In genomic region chr19:49866933-49867782, GRCh38 we compare ENCODE assay signal across 1 cellular context.
A peak's percentile ranks its signal among the peaks of the same experiment; 100 is the strongest.
TF ChIP-seq lines count a peak whose summit lies in the region.

TSS of gene PNKP (minus strand) at chr19:49867576. CDS start at chr19:49867204, 372 bp downstream.

TF ChIP-seq in HepG2, 621 proteins besides CTCF, POLR2A, EP300 and RAD21 (continued from another document and continues in another):
- TF ChIP-seq, protein P1, sequence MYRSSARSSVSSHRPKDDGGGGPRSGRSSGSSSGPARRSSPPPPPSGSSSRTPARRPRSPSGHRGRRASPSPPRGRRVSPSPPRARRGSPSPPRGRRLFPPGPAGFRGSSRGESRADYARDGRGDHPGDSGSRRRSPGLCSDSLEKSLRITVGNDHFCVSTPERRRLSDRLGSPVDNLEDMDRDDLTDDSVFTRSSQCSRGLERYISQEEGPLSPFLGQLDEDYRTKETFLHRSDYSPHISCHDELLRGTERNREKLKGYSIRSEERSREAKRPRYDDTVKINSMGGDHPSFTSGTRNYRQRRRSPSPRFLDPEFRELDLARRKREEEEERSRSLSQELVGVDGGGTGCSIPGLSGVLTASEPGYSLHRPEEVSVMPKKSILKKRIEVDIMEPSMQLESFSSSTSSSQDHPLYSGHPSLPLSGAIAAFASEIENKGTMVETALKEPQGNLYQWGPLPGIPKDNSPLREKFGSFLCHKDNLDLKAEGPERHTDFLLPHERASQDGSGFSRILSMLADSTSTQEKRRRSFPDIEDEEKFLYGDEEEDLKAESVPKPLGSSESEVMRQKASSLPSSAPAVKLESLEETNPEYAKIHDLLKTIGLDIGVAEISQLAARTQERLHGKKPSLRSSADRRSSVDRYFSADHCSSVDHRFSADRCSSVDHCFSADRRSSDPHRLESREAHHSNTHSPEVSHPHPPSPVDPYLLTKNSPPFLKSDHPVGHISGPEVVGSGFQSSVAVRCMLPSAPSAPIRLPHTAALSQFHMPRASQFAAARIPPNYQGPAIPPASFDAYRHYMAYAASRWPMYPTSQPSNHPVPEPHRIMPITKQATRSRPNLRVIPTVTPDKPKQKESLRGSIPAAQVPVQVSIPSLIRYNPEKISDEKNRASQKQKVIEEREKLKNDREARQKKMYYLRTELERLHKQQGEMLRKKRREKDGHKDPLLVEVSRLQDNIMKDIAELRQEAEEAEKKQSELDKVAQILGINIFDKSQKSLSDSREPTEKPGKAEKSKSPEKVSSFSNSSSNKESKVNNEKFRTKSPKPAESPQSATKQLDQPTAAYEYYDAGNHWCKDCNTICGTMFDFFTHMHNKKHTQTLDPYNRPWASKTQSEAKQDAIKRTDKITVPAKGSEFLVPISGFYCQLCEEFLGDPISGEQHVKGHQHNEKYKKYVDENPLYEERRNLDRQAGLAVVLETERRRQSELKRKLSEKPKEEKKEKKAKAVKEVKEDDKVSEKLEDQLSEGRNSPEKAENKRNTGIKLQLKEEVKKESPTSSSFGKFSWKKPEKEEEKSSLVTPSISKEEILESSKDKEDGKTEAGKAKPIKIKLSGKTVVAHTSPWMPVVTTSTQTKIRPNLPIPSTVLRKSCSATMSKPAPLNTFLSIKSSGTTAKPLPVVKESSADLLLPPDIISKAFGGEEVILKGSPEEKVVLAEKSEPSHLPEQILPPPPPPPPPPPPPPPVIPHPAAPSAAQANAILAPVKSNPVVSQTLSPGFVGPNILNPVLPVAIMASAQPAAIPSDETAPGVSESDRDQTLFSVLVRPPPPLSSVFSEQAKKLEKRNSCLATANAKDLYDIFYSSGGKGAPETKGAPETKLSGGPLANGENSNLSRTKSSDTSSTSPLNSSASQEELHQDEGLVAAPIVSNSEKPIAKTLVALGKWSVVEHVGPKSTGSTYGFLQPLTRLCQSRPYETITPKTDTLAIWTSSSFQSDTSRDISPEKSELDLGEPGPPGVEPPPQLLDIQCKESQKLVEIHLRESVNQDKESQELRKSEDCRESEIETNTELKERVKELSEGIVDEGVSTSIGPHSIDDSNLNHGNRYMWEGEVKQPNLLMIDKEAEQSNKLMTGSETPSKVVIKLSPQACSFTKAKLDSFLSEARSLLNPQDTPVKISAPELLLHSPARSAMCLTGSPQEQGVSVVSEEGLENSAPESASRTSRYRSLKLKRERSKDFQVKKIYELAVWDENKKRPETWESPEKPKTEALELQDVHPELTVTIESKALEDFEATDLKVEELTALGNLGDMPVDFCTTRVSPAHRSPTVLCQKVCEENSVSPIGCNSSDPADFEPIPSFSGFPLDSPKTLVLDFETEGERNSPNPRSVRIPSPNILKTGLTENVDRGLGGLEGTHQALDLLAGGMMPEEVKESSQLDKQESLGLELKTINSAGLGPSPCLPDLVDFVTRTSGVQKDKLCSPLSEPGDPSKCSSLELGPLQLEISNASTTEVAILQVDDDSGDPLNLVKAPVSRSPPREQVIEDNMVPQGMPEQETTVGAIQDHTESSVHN (CRISPR knock-in tag; IDR thresholded peaks at IDR 0.05) = peak; percentile 72; the same call in 1 of the 2 replicates
- TF ChIP-seq, protein P2, sequence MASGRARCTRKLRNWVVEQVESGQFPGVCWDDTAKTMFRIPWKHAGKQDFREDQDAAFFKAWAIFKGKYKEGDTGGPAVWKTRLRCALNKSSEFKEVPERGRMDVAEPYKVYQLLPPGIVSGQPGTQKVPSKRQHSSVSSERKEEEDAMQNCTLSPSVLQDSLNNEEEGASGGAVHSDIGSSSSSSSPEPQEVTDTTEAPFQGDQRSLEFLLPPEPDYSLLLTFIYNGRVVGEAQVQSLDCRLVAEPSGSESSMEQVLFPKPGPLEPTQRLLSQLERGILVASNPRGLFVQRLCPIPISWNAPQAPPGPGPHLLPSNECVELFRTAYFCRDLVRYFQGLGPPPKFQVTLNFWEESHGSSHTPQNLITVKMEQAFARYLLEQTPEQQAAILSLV (CRISPR knock-in tag; IDR thresholded peaks at IDR 0.05; ENCODE audit: borderline replicate concordance) = peak; percentile 46; the same call in 1 of the 2 replicates
- TF ChIP-seq ZNF333 (CRISPR knock-in tag; IDR thresholded peaks at IDR 0.05; ENCODE audit: borderline replicate concordance) (peak; percentile 74; the same call in 1 of the 2 replicates), FOSL1 (CRISPR knock-in tag; IDR thresholded peaks at IDR 0.05; ENCODE audit: borderline replicate concordance) (no peak; the same call in 1 of the 2 replicates), NR2C2 (CRISPR knock-in tag; IDR thresholded peaks at IDR 0.05; ENCODE audit: borderline replicate concordance) (peak; percentile 95), ZNF331 (CRISPR knock-in tag; IDR thresholded peaks at IDR 0.05) (no peak), SMAD9 (CRISPR knock-in tag; IDR thresholded peaks at IDR 0.05) (0 out of 2 replicates have a peak, but pooled peaks have one; percentile 20), HMGXB4 (CRISPR knock-in tag; IDR thresholded peaks at IDR 0.05; ENCODE audit: borderline replicate concordance in 1 of 2, low read depth in 1 of 2) (peak; percentile 43 to 67; a peak in 2 of 4 replicates), ELF4 (CRISPR knock-in tag; IDR thresholded peaks at IDR 0.05; ENCODE audit: borderline replicate concordance) (peak; percentile 79; the same call in 1 of the 2 replicates), ZNF17 (CRISPR knock-in tag; IDR thresholded peaks at IDR 0.05) (peak; percentile 77; the same call in 1 of the 2 replicates), EEA1 (CRISPR knock-in tag; IDR thresholded peaks at IDR 0.05; ENCODE audit: borderline replicate concordance) (peak; percentile 75; the same call in 1 of the 2 replicates), CREBL2 (CRISPR knock-in tag; IDR thresholded peaks at IDR 0.05; ENCODE audit: borderline replicate concordance) (peak; percentile 26; the same call in 1 of the 2 replicates), KDM4B (CRISPR knock-in tag; IDR thresholded peaks at IDR 0.05) (no peak; the same call in none of the 2 replicates), FOXJ3 (CRISPR knock-in tag; IDR thresholded peaks at IDR 0.05; ENCODE audit: borderline replicate concordance) (no peak), ZC3H13 (CRISPR knock-in tag; IDR thresholded peaks at IDR 0.05) (peak; percentile 92), ARNT2 (CRISPR knock-in tag; IDR thresholded peaks at IDR 0.05; ENCODE audit: low read depth) (peak; percentile 83; the same call in 1 of the 2 replicates), BRD4 (CRISPR knock-in tag; IDR thresholded peaks at IDR 0.05) (peak; percentile 43; the same call in 1 of the 2 replicates), THRA (CRISPR knock-in tag; IDR thresholded peaks at IDR 0.05; ENCODE audit: borderline replicate concordance) (no peak), ETV6 (CRISPR knock-in tag; conservative IDR thresholded peaks at IDR 0.05) (no peak), ZNF850 (CRISPR knock-in tag; conservative IDR thresholded peaks at IDR 0.05) (0 out of 2 replicates have a peak, but pooled peaks have one; percentile 17), NFRKB (IDR thresholded peaks at IDR 0.05) (no peak), ZNF709 (CRISPR knock-in tag; IDR thresholded peaks at IDR 0.05) (peak; percentile 69; the same call in 1 of the 2 replicates), PHF8 (CRISPR knock-in tag; IDR thresholded peaks at IDR 0.05) (peak; percentile 89), IRF2 (CRISPR knock-in tag; IDR thresholded peaks at IDR 0.05) (0 out of 2 replicates have a peak, but pooled peaks have one; percentile 35), GABPB1 (CRISPR knock-in tag; IDR thresholded peaks at IDR 0.05) (peak; percentile 97)
- TF ChIP-seq, protein P3, sequence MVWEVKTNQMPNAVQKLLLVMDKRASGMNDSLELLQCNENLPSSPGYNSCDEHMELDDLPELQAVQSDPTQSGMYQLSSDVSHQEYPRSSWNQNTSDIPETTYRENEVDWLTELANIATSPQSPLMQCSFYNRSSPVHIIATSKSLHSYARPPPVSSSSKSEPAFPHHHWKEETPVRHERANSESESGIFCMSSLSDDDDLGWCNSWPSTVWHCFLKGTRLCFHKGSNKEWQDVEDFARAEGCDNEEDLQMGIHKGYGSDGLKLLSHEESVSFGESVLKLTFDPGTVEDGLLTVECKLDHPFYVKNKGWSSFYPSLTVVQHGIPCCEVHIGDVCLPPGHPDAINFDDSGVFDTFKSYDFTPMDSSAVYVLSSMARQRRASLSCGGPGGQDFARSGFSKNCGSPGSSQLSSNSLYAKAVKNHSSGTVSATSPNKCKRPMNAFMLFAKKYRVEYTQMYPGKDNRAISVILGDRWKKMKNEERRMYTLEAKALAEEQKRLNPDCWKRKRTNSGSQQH (CRISPR knock-in tag; IDR thresholded peaks at IDR 0.05; ENCODE audit: low read depth) = no peak
- TF ChIP-seq, protein P4, sequence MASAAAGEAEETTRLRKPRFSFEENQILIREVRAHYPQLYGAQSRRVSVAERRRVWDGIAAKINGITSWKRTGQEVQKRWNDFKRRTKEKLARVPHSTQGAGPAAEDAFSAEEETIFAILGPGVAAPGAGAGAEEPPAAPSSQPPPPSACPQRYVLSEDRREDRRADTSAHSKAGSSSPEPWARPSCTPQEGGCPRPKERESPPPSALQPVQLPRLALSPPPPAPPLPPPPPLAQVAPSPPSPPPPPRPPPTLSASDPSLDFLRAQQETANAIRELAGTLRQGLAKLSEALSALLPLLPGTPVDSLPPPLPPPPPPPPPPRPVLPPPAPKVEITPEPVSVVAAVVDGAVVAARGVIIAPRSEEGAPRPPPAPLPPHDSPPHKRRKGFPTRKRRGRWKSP (CRISPR knock-in tag; IDR thresholded peaks at IDR 0.05) = peak; percentile 53
- TF ChIP-seq, protein P5, sequence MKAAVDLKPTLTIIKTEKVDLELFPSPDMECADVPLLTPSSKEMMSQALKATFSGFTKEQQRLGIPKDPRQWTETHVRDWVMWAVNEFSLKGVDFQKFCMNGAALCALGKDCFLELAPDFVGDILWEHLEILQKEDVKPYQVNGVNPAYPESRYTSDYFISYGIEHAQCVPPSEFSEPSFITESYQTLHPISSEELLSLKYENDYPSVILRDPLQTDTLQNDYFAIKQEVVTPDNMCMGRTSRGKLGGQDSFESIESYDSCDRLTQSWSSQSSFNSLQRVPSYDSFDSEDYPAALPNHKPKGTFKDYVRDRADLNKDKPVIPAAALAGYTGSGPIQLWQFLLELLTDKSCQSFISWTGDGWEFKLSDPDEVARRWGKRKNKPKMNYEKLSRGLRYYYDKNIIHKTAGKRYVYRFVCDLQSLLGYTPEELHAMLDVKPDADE (CRISPR knock-in tag; IDR thresholded peaks at IDR 0.05) = peak; percentile 20; the same call in 1 of the 2 replicates
- TF ChIP-seq, protein P6, sequence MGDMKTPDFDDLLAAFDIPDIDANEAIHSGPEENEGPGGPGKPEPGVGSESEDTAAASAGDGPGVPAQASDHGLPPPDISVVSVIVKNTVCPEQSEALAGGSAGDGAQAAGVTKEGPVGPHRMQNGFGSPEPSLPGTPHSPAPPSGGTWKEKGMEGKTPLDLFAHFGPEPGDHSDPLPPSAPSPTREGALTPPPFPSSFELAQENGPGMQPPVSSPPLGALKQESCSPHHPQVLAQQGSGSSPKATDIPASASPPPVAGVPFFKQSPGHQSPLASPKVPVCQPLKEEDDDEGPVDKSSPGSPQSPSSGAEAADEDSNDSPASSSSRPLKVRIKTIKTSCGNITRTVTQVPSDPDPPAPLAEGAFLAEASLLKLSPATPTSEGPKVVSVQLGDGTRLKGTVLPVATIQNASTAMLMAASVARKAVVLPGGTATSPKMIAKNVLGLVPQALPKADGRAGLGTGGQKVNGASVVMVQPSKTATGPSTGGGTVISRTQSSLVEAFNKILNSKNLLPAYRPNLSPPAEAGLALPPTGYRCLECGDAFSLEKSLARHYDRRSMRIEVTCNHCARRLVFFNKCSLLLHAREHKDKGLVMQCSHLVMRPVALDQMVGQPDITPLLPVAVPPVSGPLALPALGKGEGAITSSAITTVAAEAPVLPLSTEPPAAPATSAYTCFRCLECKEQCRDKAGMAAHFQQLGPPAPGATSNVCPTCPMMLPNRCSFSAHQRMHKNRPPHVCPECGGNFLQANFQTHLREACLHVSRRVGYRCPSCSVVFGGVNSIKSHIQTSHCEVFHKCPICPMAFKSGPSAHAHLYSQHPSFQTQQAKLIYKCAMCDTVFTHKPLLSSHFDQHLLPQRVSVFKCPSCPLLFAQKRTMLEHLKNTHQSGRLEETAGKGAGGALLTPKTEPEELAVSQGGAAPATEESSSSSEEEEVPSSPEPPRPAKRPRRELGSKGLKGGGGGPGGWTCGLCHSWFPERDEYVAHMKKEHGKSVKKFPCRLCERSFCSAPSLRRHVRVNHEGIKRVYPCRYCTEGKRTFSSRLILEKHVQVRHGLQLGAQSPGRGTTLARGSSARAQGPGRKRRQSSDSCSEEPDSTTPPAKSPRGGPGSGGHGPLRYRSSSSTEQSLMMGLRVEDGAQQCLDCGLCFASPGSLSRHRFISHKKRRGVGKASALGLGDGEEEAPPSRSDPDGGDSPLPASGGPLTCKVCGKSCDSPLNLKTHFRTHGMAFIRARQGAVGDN (CRISPR knock-in tag; IDR thresholded peaks at IDR 0.05) = peak; percentile 92
